Comparison of ENCODE assay signal across 22 cellular contexts in genomic region chr22:27391092-27391770, GRCh38.
A peak's percentile ranks its signal among the peaks of the same experiment; 100 is the strongest.
DNase-seq lines count a peak whose midpoint lies in the region; ATAC-seq and TF ChIP-seq lines count a peak whose summit lies in the region.
"Had no signal": no experiment of that assay in that cellular context is flagged by ENCODE, and none has a peak within 500 bp of the region (broad histone marks: within the 10 kb centered on the region; RNA-seq: fewer than 3 reads in every experiment).

No MANE protein-coding gene starts in this region.

- peak overlapping the region; percentile 63 to 73 (median 64) for H3K27ac Mint-ChIP-seq in nephron
- H3K27ac Mint-ChIP-seq: activated naive CD4-positive, alpha-beta T cell treated with anti-CD3 and anti-CD28 coated beads, Interleukin-2, amount 50 U/mL, for 24 hours had no signal

- H3K4me3 Mint-ChIP-seq in nephron: peak overlapping the region in 1 of 3 experiments; percentile 1
- H3K4me3 Mint-ChIP-seq: activated naive CD4-positive, alpha-beta T cell treated with anti-CD3 and anti-CD28 coated beads, Interleukin-2, amount 50 U/mL, for 24 hours; activated T-cell treated with anti-CD3 and anti-CD28 coated beads, Interleukin-2, amount 50 U/mL, for 4 hours; naive thymus-derived CD4-positive, alpha-beta T cell had no signal

- ATAC-seq in left cardiac atrium: peak; percentile 89 to 95
- ATAC-seq: activated CD4-positive, CD25-positive, alpha-beta regulatory T cell treated with anti-CD3 and anti-CD28 coated beads, Interleukin-2, amount 50 U/mL, for 24 hours; activated T-cell treated with anti-CD3 and anti-CD28 coated beads, Interleukin-2, amount 50 U/mL, for 4 hours; esophagus mucosa; naive thymus-derived CD4-positive, alpha-beta T cell; psoas muscle had no signal

- H3K36me3 Mint-ChIP-seq in nephron (ENCODE audit: low read depth): peaks cover 4% of the 10 kb centered on the region
- H3K36me3 Mint-ChIP-seq: activated naive CD4-positive, alpha-beta T cell treated with anti-CD3 and anti-CD28 coated beads, Interleukin-2, amount 50 U/mL, for 24 hours; naive thymus-derived CD4-positive, alpha-beta T cell had no signal

- peaks cover 62% of the 10 kb centered on the region for H3K27me3 Mint-ChIP-seq in nephron (ENCODE audit: low read depth)
- H3K27me3 Mint-ChIP-seq: activated naive CD4-positive, alpha-beta T cell treated with anti-CD3 and anti-CD28 coated beads, Interleukin-2, amount 50 U/mL, for 24 hours had no signal

- intact Hi-C loops in left cardiac atrium (cut with DNase I): no loop called here

- no peaks in the 10 kb centered on the region for H3K9me3 Mint-ChIP-seq in nephron
- H3K9me3 Mint-ChIP-seq: activated naive CD4-positive, alpha-beta T cell treated with anti-CD3 and anti-CD28 coated beads, Interleukin-2, amount 50 U/mL, for 24 hours; activated T-cell treated with anti-CD3 and anti-CD28 coated beads, Interleukin-2, amount 50 U/mL, for 4 hours had no signal

- no peak overlapping the region for H3K27ac ChIP-seq in substantia nigra (ENCODE audit: low read depth, low read length, poor library complexity, severe bottlenecking)
- H3K27ac ChIP-seq: psoas muscle, suprapubic skin had no signal

- H3K4me1 Mint-ChIP-seq in nephron: peaks cover 22% of the 10 kb centered on the region
- H3K4me1 Mint-ChIP-seq: activated naive CD4-positive, alpha-beta T cell treated with anti-CD3 and anti-CD28 coated beads, Interleukin-2, amount 50 U/mL, for 24 hours; naive thymus-derived CD4-positive, alpha-beta T cell had no signal

- peak; percentile 7 to 29 (median 15) for TF ChIP-seq CTCF in nephron (IDR thresholded peaks at IDR 0.05; ENCODE audit: unreplicated experiment in 3 of 3)

- DNase-seq in astrocyte of the hippocampus (ENCODE audit: low read depth, low spot score): peak; percentile 23
- DNase-seq in left cardiac atrium: peak; percentile 51
- peak; percentile 60 for DNase-seq in ureter (ENCODE audit: low spot score)
- DNase-seq in HK-2 (ENCODE audit: unreplicated experiment): no peak
- no peak for DNase-seq in substantia nigra (lab: John Stamatoyannopoulos, UW)
- DNase-seq in pons (ENCODE audit: low spot score): no peak
- DNase-seq: activated T-cell treated with anti-CD3 and anti-CD28 coated beads, Interleukin-2, amount 50 U/mL, for 4 hours; central memory CD4-positive, alpha-beta T cell; effector CD4-positive, alpha-beta T cell; GOT3; mammary epithelial cell; naive thymus-derived CD4-positive, alpha-beta T cell; NCI-H1105; NCI-H2107; RPMI8226; stimulated activated CD4-positive, alpha-beta T cell treated with anti-CD3 and anti-CD28 coated beads, Interleukin-12 subunit alpha, Interleukin-12 subunit beta, amount 100 ng/mL, for 4 hours had no signal

Comparison
In these comparisons a context has a peak if more than half of its experiments do, and no peak if none do; other contexts are left out.
1. DNase-seq: peak in astrocyte of the hippocampus (single experiment), left cardiac atrium (single experiment) and ureter (single experiment); none in HK-2 (single experiment), substantia nigra (0 of 49) and pons (single experiment).